In the genomic region with DNA sequence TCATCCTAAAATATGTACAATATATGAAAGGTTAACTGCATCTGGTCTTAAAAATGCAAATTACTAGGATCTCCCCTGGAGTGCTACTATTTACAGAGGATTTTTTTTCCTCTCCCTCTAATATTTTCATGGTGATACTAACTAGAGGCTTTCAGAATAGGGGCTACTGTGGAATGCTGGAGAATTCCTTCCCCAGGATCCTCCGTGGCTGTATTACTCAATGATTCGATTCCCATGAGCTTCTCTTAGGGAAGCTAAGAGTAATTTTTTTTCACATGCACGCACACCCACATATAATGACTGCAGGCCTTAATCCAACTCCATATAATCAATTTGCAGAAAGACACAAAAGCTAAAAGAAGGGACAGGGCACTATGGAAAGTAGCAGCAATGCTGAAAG, we compare ENCODE assay signal across 1 cellular context.
TF ChIP-seq lines count a peak whose summit lies in the region.

No MANE protein-coding gene starts in this region.

TF ChIP-seq in GM23338, 12 proteins besides CTCF, POLR2A, EP300 and RAD21 (continued from another document):
- TF ChIP-seq, protein P1, sequence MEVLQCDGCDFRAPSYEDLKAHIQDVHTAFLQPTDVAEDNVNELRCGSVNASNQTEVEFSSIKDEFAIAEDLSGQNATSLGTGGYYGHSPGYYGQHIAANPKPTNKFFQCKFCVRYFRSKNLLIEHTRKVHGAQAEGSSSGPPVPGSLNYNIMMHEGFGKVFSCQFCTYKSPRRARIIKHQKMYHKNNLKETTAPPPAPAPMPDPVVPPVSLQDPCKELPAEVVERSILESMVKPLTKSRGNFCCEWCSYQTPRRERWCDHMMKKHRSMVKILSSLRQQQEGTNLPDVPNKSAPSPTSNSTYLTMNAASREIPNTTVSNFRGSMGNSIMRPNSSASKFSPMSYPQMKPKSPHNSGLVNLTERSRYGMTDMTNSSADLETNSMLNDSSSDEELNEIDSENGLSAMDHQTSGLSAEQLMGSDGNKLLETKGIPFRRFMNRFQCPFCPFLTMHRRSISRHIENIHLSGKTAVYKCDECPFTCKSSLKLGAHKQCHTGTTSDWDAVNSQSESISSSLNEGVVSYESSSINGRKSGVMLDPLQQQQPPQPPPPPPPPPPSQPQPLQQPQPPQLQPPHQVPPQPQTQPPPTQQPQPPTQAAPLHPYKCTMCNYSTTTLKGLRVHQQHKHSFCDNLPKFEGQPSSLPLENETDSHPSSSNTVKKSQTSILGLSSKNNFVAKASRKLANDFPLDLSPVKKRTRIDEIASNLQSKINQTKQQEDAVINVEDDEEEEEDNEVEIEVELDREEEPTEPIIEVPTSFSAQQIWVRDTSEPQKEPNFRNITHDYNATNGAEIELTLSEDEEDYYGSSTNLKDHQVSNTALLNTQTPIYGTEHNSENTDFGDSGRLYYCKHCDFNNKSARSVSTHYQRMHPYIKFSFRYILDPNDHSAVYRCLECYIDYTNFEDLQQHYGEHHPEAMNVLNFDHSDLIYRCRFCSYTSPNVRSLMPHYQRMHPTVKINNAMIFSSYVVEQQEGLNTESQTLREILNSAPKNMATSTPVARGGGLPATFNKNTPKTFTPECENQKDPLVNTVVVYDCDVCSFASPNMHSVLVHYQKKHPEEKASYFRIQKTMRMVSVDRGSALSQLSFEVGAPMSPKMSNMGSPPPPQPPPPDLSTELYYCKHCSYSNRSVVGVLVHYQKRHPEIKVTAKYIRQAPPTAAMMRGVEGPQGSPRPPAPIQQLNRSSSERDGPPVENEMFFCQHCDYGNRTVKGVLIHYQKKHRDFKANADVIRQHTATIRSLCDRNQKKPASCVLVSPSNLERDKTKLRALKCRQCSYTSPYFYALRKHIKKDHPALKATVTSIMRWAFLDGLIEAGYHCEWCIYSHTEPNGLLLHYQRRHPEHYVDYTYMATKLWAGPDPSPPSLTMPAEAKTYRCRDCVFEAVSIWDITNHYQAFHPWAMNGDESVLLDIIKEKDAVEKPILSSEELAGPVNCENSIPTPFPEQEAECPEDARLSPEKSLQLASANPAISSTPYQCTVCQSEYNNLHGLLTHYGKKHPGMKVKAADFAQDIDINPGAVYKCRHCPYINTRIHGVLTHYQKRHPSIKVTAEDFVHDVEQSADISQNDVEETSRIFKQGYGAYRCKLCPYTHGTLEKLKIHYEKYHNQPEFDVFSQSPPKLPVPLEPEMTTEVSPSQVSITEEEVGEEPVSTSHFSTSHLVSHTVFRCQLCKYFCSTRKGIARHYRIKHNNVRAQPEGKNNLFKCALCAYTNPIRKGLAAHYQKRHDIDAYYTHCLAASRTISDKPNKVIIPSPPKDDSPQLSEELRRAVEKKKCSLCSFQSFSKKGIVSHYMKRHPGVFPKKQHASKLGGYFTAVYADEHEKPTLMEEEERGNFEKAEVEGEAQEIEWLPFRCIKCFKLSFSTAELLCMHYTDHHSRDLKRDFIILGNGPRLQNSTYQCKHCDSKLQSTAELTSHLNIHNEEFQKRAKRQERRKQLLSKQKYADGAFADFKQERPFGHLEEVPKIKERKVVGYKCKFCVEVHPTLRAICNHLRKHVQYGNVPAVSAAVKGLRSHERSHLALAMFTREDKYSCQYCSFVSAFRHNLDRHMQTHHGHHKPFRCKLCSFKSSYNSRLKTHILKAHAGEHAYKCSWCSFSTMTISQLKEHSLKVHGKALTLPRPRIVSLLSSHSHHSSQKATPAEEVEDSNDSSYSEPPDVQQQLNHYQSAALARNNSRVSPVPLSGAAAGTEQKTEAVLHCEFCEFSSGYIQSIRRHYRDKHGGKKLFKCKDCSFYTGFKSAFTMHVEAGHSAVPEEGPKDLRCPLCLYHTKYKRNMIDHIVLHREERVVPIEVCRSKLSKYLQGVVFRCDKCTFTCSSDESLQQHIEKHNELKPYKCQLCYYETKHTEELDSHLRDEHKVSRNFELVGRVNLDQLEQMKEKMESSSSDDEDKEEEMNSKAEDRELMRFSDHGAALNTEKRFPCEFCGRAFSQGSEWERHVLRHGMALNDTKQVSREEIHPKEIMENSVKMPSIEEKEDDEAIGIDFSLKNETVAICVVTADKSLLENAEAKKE (CRISPR knock-in tag; IDR thresholded peaks at IDR 0.05): no peak
- TF ChIP-seq, protein P2, sequence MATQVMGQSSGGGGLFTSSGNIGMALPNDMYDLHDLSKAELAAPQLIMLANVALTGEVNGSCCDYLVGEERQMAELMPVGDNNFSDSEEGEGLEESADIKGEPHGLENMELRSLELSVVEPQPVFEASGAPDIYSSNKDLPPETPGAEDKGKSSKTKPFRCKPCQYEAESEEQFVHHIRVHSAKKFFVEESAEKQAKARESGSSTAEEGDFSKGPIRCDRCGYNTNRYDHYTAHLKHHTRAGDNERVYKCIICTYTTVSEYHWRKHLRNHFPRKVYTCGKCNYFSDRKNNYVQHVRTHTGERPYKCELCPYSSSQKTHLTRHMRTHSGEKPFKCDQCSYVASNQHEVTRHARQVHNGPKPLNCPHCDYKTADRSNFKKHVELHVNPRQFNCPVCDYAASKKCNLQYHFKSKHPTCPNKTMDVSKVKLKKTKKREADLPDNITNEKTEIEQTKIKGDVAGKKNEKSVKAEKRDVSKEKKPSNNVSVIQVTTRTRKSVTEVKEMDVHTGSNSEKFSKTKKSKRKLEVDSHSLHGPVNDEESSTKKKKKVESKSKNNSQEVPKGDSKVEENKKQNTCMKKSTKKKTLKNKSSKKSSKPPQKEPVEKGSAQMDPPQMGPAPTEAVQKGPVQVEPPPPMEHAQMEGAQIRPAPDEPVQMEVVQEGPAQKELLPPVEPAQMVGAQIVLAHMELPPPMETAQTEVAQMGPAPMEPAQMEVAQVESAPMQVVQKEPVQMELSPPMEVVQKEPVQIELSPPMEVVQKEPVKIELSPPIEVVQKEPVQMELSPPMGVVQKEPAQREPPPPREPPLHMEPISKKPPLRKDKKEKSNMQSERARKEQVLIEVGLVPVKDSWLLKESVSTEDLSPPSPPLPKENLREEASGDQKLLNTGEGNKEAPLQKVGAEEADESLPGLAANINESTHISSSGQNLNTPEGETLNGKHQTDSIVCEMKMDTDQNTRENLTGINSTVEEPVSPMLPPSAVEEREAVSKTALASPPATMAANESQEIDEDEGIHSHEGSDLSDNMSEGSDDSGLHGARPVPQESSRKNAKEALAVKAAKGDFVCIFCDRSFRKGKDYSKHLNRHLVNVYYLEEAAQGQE (IDR thresholded peaks at IDR 0.05; ENCODE audit: unreplicated experiment): no peak
- TF ChIP-seq EZH2 (IDR thresholded peaks at IDR 0.05; ENCODE audit: low read depth, unreplicated experiment) (no peak), NANOG (IDR thresholded peaks at IDR 0.05; ENCODE audit: borderline replicate concordance) (no peak), ZNF331 (CRISPR knock-in tag; IDR thresholded peaks at IDR 0.05; ENCODE audit: low read depth) (no peak), STAT1 (IDR thresholded peaks at IDR 0.05; ENCODE audit: unreplicated experiment) (no peak)
